In the genomic region with DNA sequence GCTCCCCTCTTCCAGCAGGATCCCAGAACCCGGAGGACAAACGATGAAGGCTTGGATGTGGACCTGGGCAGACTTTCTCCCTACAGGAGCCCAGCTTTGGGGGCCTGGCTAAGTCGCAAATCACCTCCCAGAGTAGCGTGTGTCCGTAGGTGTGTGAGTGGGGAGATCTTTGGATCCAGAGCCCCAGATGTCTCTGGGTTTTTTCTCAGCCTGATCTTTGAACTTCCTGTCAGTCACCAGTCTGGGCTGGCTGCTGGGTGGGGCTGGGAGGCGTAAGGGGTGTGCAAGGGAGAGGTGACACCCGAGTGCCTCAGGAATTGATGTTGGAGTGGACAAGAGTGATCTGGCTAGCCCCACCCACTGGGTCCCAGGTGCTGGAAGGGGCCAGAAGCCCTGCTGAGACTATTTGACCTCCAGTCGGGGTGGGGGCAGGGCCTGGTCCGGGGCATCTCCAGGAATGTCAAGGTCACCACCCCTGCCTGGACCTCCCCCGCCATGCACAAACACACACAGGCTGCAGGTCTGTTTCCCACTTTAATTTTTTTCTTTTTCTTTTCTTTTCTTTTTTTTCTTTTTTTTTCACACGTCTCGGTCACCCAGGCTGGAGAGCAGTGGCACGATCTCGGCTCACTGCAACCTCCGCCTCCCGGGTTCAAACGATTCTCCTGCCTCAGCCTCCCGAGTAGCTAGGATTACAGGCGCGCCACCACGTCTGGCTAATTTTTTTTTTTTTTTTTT, we compare ENCODE assay signal across 1 cellular context.
TF ChIP-seq lines count a peak whose summit lies in the region.

TSS of gene MOGAT3 (minus strand) at position 175 of the 738 bp plus-strand sequence. CDS start 182 bp downstream, outside the sequence.

TF ChIP-seq in HepG2, 621 proteins besides CTCF, POLR2A, EP300 and RAD21 (continued from another document and continues in another):
- TF ChIP-seq, protein P1, sequence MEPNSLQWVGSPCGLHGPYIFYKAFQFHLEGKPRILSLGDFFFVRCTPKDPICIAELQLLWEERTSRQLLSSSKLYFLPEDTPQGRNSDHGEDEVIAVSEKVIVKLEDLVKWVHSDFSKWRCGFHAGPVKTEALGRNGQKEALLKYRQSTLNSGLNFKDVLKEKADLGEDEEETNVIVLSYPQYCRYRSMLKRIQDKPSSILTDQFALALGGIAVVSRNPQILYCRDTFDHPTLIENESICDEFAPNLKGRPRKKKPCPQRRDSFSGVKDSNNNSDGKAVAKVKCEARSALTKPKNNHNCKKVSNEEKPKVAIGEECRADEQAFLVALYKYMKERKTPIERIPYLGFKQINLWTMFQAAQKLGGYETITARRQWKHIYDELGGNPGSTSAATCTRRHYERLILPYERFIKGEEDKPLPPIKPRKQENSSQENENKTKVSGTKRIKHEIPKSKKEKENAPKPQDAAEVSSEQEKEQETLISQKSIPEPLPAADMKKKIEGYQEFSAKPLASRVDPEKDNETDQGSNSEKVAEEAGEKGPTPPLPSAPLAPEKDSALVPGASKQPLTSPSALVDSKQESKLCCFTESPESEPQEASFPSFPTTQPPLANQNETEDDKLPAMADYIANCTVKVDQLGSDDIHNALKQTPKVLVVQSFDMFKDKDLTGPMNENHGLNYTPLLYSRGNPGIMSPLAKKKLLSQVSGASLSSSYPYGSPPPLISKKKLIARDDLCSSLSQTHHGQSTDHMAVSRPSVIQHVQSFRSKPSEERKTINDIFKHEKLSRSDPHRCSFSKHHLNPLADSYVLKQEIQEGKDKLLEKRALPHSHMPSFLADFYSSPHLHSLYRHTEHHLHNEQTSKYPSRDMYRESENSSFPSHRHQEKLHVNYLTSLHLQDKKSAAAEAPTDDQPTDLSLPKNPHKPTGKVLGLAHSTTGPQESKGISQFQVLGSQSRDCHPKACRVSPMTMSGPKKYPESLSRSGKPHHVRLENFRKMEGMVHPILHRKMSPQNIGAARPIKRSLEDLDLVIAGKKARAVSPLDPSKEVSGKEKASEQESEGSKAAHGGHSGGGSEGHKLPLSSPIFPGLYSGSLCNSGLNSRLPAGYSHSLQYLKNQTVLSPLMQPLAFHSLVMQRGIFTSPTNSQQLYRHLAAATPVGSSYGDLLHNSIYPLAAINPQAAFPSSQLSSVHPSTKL (CRISPR knock-in tag; IDR thresholded peaks at IDR 0.05), result peak; percentile 87
- TF ChIP-seq ZIK1 (CRISPR knock-in tag; IDR thresholded peaks at IDR 0.05; ENCODE audit: borderline replicate concordance, low read depth) (peak; percentile 24; the same call in 1 of the 2 replicates), FOSL2 (CRISPR knock-in tag; IDR thresholded peaks at IDR 0.05) (peak; percentile 67), TBX3 (IDR thresholded peaks at IDR 0.05; ENCODE audit: borderline replicate concordance) (peak; percentile 82; the same call in 1 of the 2 replicates), HIVEP1 (CRISPR knock-in tag; IDR thresholded peaks at IDR 0.05) (peak; percentile 67; the same call in 1 of the 2 replicates), NFKB2 (CRISPR knock-in tag; IDR thresholded peaks at IDR 0.05; ENCODE audit: borderline replicate concordance) (peak; percentile 37; the same call in 1 of the 2 replicates), ZNF709 (CRISPR knock-in tag; IDR thresholded peaks at IDR 0.05) (no peak), LCORL (IDR thresholded peaks at IDR 0.05) (peak; percentile 75; the same call in 1 of the 2 replicates), LCORL (CRISPR knock-in tag; IDR thresholded peaks at IDR 0.05) (peak; percentile 96), ZSCAN21 (CRISPR knock-in tag; IDR thresholded peaks at IDR 0.05; ENCODE audit: borderline replicate concordance) (no peak), ZSCAN31 (CRISPR knock-in tag; IDR thresholded peaks at IDR 0.05; ENCODE audit: low read depth) (no peak; the same call in 1 of the 2 replicates), MTA1 (CRISPR knock-in tag; IDR thresholded peaks at IDR 0.05; ENCODE audit: borderline replicate concordance) (0 out of 2 replicates have a peak, but pooled peaks have one; percentile 65), POLR2AphosphoS5 (IDR thresholded peaks at IDR 0.05; ENCODE audit: low read depth, low read length) (peak; percentile 99), STAT5B (CRISPR knock-in tag; IDR thresholded peaks at IDR 0.05) (no peak), CENPX (CRISPR knock-in tag; IDR thresholded peaks at IDR 0.05) (no peak), PHF8 (CRISPR knock-in tag; IDR thresholded peaks at IDR 0.05) (peak; percentile 63; the same call in 1 of the 2 replicates), ZBTB7B (CRISPR knock-in tag; IDR thresholded peaks at IDR 0.05) (peak; percentile 76), TOE1 (CRISPR knock-in tag; IDR thresholded peaks at IDR 0.05) (0 out of 2 replicates have a peak, but pooled peaks have one; percentile 40), ZNF607 (CRISPR knock-in tag; IDR thresholded peaks at IDR 0.05; ENCODE audit: borderline replicate concordance) (peak; percentile 42; the same call in 1 of the 2 replicates), SKI (IDR thresholded peaks at IDR 0.05; ENCODE audit: partially characterized antibody) (peak; percentile 91), ZBTB43 (CRISPR knock-in tag; conservative IDR thresholded peaks at IDR 0.05) (peak; percentile 99), SMC3 (IDR thresholded peaks at IDR 0.05; ENCODE audit: low read length) (peak; percentile 6; the same call in 1 of the 2 replicates), STAG1 (CRISPR knock-in tag; IDR thresholded peaks at IDR 0.05) (peak; percentile 18; the same call in 1 of the 2 replicates), ELF3 (CRISPR knock-in tag; IDR thresholded peaks at IDR 0.05) (peak; percentile 58; the same call in 1 of the 2 replicates), FOXP1 (IDR thresholded peaks at IDR 0.05) (peak; percentile 43; the same call in 1 of the 2 replicates), FOXP1 (CRISPR knock-in tag; IDR thresholded peaks at IDR 0.05) (peak; percentile 65), SMAD3 (CRISPR knock-in tag; IDR thresholded peaks at IDR 0.05) (peak; percentile 64; the same call in 1 of the 2 replicates), TCF7 (IDR thresholded peaks at IDR 0.05; ENCODE audit: low read depth) (no peak), ZBTB20 (CRISPR knock-in tag; IDR thresholded peaks at IDR 0.05; ENCODE audit: borderline replicate concordance, low read depth) (peak; percentile 92; the same call in 1 of the 2 replicates), DPF2 (CRISPR knock-in tag; IDR thresholded peaks at IDR 0.05; ENCODE audit: borderline replicate concordance, low read depth) (peak; percentile 51; the same call in 1 of the 2 replicates), ARID3A (IDR thresholded peaks at IDR 0.05; ENCODE audit: low read depth, low read length) (no peak), ZNF777 (CRISPR knock-in tag; IDR thresholded peaks at IDR 0.05) (no peak), ZNF878 (CRISPR knock-in tag; IDR thresholded peaks at IDR 0.05) (peak; percentile 34; the same call in 1 of the 2 replicates), CCDC6 (CRISPR knock-in tag; IDR thresholded peaks at IDR 0.05) (0 out of 2 replicates have a peak, but pooled peaks have one; percentile 51), ZNF180 (CRISPR knock-in tag; IDR thresholded peaks at IDR 0.05; ENCODE audit: borderline replicate concordance, low read depth) (no peak), SALL1 (CRISPR knock-in tag; IDR thresholded peaks at IDR 0.05) (peak; percentile 86), CBX1 (IDR thresholded peaks at IDR 0.05; ENCODE audit: low read depth) (peak; percentile 43), NRL (CRISPR knock-in tag; IDR thresholded peaks at IDR 0.05; ENCODE audit: borderline replicate concordance) (peak; percentile 71; the same call in 1 of the 2 replicates), ZNF503 (CRISPR knock-in tag; IDR thresholded peaks at IDR 0.05) (peak; percentile 87; the same call in 1 of the 2 replicates), AGO2 (optimal IDR thresholded peaks at IDR 0.05; ENCODE audit: low read depth, low read length) (no peak), GZF1 (CRISPR knock-in tag; IDR thresholded peaks at IDR 0.05) (peak; percentile 60; the same call in 1 of the 2 replicates), CHD4 (IDR thresholded peaks at IDR 0.05; ENCODE audit: borderline replicate concordance, low read length) (peak; percentile 82; the same call in 1 of the 2 replicates), ZNF329 (CRISPR knock-in tag; IDR thresholded peaks at IDR 0.05; ENCODE audit: low read depth) (no peak), ZBTB40 (IDR thresholded peaks at IDR 0.05) (no peak), ZBTB40 (CRISPR knock-in tag; IDR thresholded peaks at IDR 0.05) (peak; percentile 63; the same call in 1 of the 2 replicates)
